In the genomic region with DNA sequence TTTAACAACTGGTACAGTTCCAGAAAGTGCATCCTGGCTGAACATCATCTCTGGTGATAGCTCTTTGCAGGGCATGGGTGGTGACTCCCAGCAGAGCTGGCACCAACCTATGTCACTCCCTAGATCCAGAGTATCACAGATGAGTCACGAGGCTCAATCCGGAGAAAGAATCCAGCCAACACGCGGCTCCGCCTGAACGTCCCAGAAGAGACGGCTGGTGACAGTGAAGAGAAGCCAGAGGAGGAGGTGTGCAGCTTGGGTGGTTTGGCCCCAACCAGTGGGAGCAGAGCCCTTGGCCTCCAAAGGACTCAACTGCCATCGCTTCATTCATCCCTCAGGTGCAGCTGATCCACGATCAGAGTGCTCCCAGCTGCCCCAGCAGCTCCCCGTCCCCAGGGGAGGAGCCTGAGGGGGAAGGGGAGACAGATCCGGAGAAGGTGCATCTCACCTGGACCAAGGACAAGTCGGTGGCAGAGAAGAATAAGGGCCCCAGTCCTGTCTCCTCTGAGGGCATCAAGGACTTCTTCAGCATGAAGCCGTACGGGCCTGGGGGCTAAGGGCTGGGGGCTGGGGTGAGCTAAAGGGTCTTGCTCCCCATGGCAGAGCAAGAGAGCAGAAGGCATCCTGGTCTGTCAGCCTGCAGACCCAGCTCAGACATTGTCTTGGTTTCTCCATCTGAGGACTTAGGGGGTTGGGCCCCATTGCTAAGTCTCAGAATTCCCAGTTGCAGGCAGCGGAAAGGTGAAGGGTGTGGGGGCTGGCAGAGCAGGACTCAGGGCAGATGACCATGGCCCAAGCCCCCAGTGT, we compare ENCODE assay signal across 28 cellular contexts. TPM values are rescaled to one million over a fixed set of nuclear protein-coding genes. Genes with fewer than 3 reads are reported as not detected.
DNase-seq lines count a peak whose midpoint lies in the region; ATAC-seq, FAIRE-seq and TF ChIP-seq lines count a peak whose summit lies in the region.
"Had no signal": no experiment of that assay in that cellular context is flagged by ENCODE, and none has a peak within 500 bp of the region (broad histone marks: within the 10 kb centered on the region; RNA-seq: fewer than 3 reads in every experiment).

No MANE protein-coding gene starts in this region.

- H3K79me2 ChIP-seq in HepG2 (ENCODE audit: insufficient read depth, low read length), result no peaks in the 10 kb centered on the region

- in situ Hi-C loops in HepG2 (cut with HindIII; ENCODE audit: extremely low pct_ligation_motif_present, low pct_unique_long_range_greater_than_20kb), result no loop called here

- no peak overlapping the region for H2AFZ ChIP-seq in HepG2 (ENCODE audit: low read length)

- DNase-seq in HepG2 (ENCODE audit: low spot score) (no peak), right lobe of liver (no peak), dorsolateral prefrontal cortex (peak in 3 of 10 donors; percentile 43 to 61 (median 52)), putamen (ENCODE audit: low spot score) (peak; percentile 64), NCI-H1048 (lab: John Stamatoyannopoulos, UW) (no peak), T-helper 17 cell (no peak), HK-2 (ENCODE audit: unreplicated experiment) (no peak)
- no peak for DNase-seq in naive thymus-derived CD8-positive, alpha-beta T cell
- DNase-seq: AML-193; CD4-positive, alpha-beta memory T cell; DMS 273 treated with DMSO at 0.1 percent for 48 hours; DMS79; GF-D8; HCEC 1CT; KBM-7; MG63; NCI-H2029; NCI-H446; NCI-H524 treated with DMSO at 0.1 percent for 48 hours; NK-92 treated with Interleukin-12 subunit alpha and Interleukin-12 subunit beta, amount 100 ng/mL, for 24 hours; PC-3 had no signal

- H3K4me2 ChIP-seq in HepG2 (ENCODE audit: low read depth, low read length), result no peak overlapping the region
- H3K4me2 ChIP-seq: A549 had no signal

- peaks cover 8 to 44% (median 33%) of the 10 kb centered on the region in 5 donors for H3K27me3 Mint-ChIP-seq in naive thymus-derived CD8-positive, alpha-beta T cell
- peaks cover 14% of the 10 kb centered on the region for H3K27me3 Mint-ChIP-seq in T-helper 17 cell

- TF ChIP-seq CTCF in HepG2 (CRISPR knock-in tag; IDR thresholded peaks at IDR 0.05) (no peak), right lobe of liver (IDR thresholded peaks at IDR 0.05) (no peak), dorsolateral prefrontal cortex (IDR thresholded peaks at IDR 0.05 in 54 of 56, conservative IDR thresholded peaks at IDR 0.05 in 2 of 56; ENCODE audit: low read depth in 1 of 56, partially characterized antibody in 56 of 56) (no peak)

- H3K27me3 ChIP-seq in HepG2 (ENCODE audit: control insufficient read depth in 1 of 2, insufficient read depth in 2 of 2, low read length in 2 of 2) (no peaks in the 10 kb centered on the region; a peak in 1 of 5 replicates), right lobe of liver (no peaks in the 10 kb centered on the region), dorsolateral prefrontal cortex (peaks cover 0 to 7% (median 0%) of the 10 kb centered on the region in 45 donors)

- H3K4me1 Mint-ChIP-seq in naive thymus-derived CD8-positive, alpha-beta T cell, result peaks cover 19 to 30% (median 29%) of the 10 kb centered on the region in 4 donors
- H3K4me1 Mint-ChIP-seq in T-helper 17 cell, result peaks cover 27% of the 10 kb centered on the region

- no peak overlapping the region for H3K9ac ChIP-seq in HepG2 (ENCODE audit: insufficient read depth, low read depth, low read length)

- POLR2A ChIA-PET in HepG2 (lab: Yijun Ruan, JAX), result no interaction called here
- POLR2A ChIA-PET in naive thymus-derived CD8-positive, alpha-beta T cell (lab: Charles Lee), result no interaction called here

- intact Hi-C loops in HepG2 (cut with micrococcal nuclease; ENCODE audit: unreplicated experiment), result no loop called here
- intact Hi-C loops in right lobe of liver (cut with DNase I), result no loop called here
- intact Hi-C loops in dorsolateral prefrontal cortex (cut with DNase I), result no loop called here

- ATAC-seq in HepG2, result no peak
- no peak for ATAC-seq in right lobe of liver
- ATAC-seq in naive thymus-derived CD8-positive, alpha-beta T cell, result no peak
- ATAC-seq in T-helper 17 cell, result no peak
- ATAC-seq: A549, PC-3, Right ventricle myocardium inferior had no signal

- BruUV-seq in HepG2 (replicated peaks; lab: Mats Ljungman, UMichigan), result no TSS peak

- H3K27ac ChIP-seq in HepG2 (ENCODE audit: extremely low read length, insufficient read depth, low read length) (no peak overlapping the region), right lobe of liver (no peak overlapping the region), dorsolateral prefrontal cortex (peak overlapping the region in 36 of 59 donors; percentile 3 to 88 (median 76))
- H3K27ac ChIP-seq: A549, SJSA1 had no signal

- peaks cover 8 to 23% (median 17%) of the 10 kb centered on the region in 3 donors for H3K36me3 Mint-ChIP-seq in naive thymus-derived CD8-positive, alpha-beta T cell
- peaks cover 2% of the 10 kb centered on the region for H3K36me3 Mint-ChIP-seq in T-helper 17 cell (ENCODE audit: low read depth)

- no peak overlapping the region for H3K4me3 ChIP-seq in HepG2 (replicated peaks in 1 of 3; ENCODE audit: insufficient read depth in 1 of 3, low read depth in 2 of 3, low read length in 3 of 3)
- no peak overlapping the region for H3K4me3 ChIP-seq in right lobe of liver
- H3K4me3 ChIP-seq in dorsolateral prefrontal cortex, result no peak overlapping the region
- H3K4me3 ChIP-seq: A549, MG63, SJSA1 had no signal

- H3K36me3 ChIP-seq in HepG2 (replicated peaks in 1 of 2; ENCODE audit: control insufficient read depth in 1 of 2, insufficient read depth in 2 of 2, low read length in 2 of 2) (peaks cover 3 to 10% of the 10 kb centered on the region in 2 experiments; a peak in 3 of 5 replicates), right lobe of liver (peaks cover 0 to under 1% (median 0%) of the 10 kb centered on the region in 4 donors)

- no peak overlapping the region for H3K4me3 Mint-ChIP-seq in naive thymus-derived CD8-positive, alpha-beta T cell
- no peak overlapping the region for H3K4me3 Mint-ChIP-seq in T-helper 17 cell
- H3K4me3 Mint-ChIP-seq: CD4-positive, alpha-beta memory T cell had no signal

- TF ChIP-seq RAD21 in HepG2 (CRISPR knock-in tag; IDR thresholded peaks at IDR 0.05), result no peak

- H3K27ac Mint-ChIP-seq in naive thymus-derived CD8-positive, alpha-beta T cell, result no peak overlapping the region
- H3K27ac Mint-ChIP-seq in T-helper 17 cell, result no peak overlapping the region
- H3K27ac Mint-ChIP-seq: CD4-positive, alpha-beta memory T cell had no signal

- H3K9me3 Mint-ChIP-seq in naive thymus-derived CD8-positive, alpha-beta T cell, result no peaks in the 10 kb centered on the region

- H3K9me3 ChIP-seq in HepG2 (ENCODE audit: low read length) (no peaks in the 10 kb centered on the region), right lobe of liver (no peaks in the 10 kb centered on the region), T-helper 17 cell (ENCODE audit: control insufficient read depth, low read length, poor library complexity, severe bottlenecking) (no peaks in the 10 kb centered on the region)
- H3K9me3 ChIP-seq: A549, Caco-2, MG63, SJSA1 had no signal

- peaks cover 11% of the 10 kb centered on the region for H3K4me1 ChIP-seq in HepG2 (ENCODE audit: insufficient read depth, low read length)
- H3K4me1 ChIP-seq in right lobe of liver, result peaks cover 0 to 22% (median 0%) of the 10 kb centered on the region in 4 donors
- H3K4me1 ChIP-seq: Caco-2, SJSA1 had no signal

- FAIRE-seq in HepG2 (lab: Jason Lieb, UNC), result no peak
- FAIRE-seq: A549, GM12891, GM19239, H1 had no signal

- CTCF ChIA-PET in HepG2 (lab: Yijun Ruan, JAX; ENCODE audit: low intra/inter-chr PET ratio, low total read pairs), result no interaction called here

- TF ChIP-seq EP300 in HepG2 (IDR thresholded peaks at IDR 0.05; ENCODE audit: low read depth in 2 of 2, low read length in 2 of 2) (no peak), HepG2 (CRISPR knock-in tag; IDR thresholded peaks at IDR 0.05; ENCODE audit: borderline replicate concordance) (no peak)

- TF ChIP-seq POLR2A in HepG2 (IDR thresholded peaks at IDR 0.05; ENCODE audit: insufficient read depth in 1 of 2, low read depth in 2 of 2, low read length in 2 of 2) (no peak), right lobe of liver (IDR thresholded peaks at IDR 0.05) (no peak)

- 76% methylated on average over 15 of the region's 15 CpGs for WGBS in HepG2 (ENCODE audit: low lambda C conversion rate)
- WGBS in right lobe of liver (ENCODE audit: insufficient coverage, low coverage, low lambda C conversion rate, missing lambda C conversion rate), result 74% methylated on average over 9 of the region's 15 CpGs

- H4K20me1 ChIP-seq in HepG2 (ENCODE audit: insufficient read depth, low read length), result no peaks in the 10 kb centered on the region; the same call in 1 of the 2 replicates

RNA-seq across cellular contexts. Expression of gene SLC12A5, which starts 27.2 kb away (rescaled TPM):
- 5.3 and 5.4 TPM in 2 replicates for total RNA-seq in HepG2 (2016; rRNA removed; fragmentation: Illumina TruSeq; extraction: Trizol)
- total RNA-seq in HepG2 (2016; cell fraction: cytosol; rRNA removed; fragmentation: Illumina TruSeq; extraction: Trizol; ENCODE audit: low read depth), result 2.8 and 4.0 TPM in 2 replicates
- 4.2 and 4.4 TPM in 2 replicates for total RNA-seq in HepG2 (2016; cell fraction: insoluble cytoplasmic fraction; rRNA removed; fragmentation: Illumina TruSeq; extraction: Trizol)
- total RNA-seq in HepG2 (2016; cell fraction: membrane; rRNA removed; fragmentation: Illumina TruSeq; extraction: Trizol), result 3.5 and 4.1 TPM in 2 replicates
- 3.0 and 3.9 TPM in 2 replicates for total RNA-seq in HepG2 (2016; cell fraction: nucleus; rRNA removed; fragmentation: Illumina TruSeq; extraction: Trizol)
- 4.3 and 5.6 TPM in 2 replicates for polyA plus RNA-seq in HepG2 (2011; rRNA removed)
- polyA plus RNA-seq in HepG2 (2011; cell fraction: cytosol; rRNA removed), result 4.5 and 6.3 TPM in 2 replicates
- 6.0 and 6.2 TPM in 2 replicates for polyA plus RNA-seq in HepG2 (2011; cell fraction: nucleus; rRNA removed)
- 12.9 and 15.9 TPM in 2 replicates for polyA plus RNA-seq in HepG2 (2012)
- polyA plus RNA-seq in HepG2 (2016; cell fraction: cytosol; fragmentation: Illumina TruSeq; extraction: Trizol; ENCODE audit: low read depth), result 27.8 and 30.6 TPM in 2 replicates
- 18.0 and 19.7 TPM in 2 replicates for polyA plus RNA-seq in HepG2 (2016; cell fraction: insoluble cytoplasmic fraction; fragmentation: Illumina TruSeq; extraction: Trizol; ENCODE audit: low read depth)
- 33.5 and 42.8 TPM in 2 replicates for polyA plus RNA-seq in HepG2 (2016; cell fraction: membrane; fragmentation: Illumina TruSeq; extraction: Trizol; ENCODE audit: low read depth)
- polyA plus RNA-seq in HepG2 (2016; cell fraction: nucleus; fragmentation: Illumina TruSeq; extraction: Trizol; ENCODE audit: insufficient read depth, low read depth), result 14.1 and 18.5 TPM in 2 replicates
- polyA minus RNA-seq in HepG2 (2011; rRNA and poly(A)+ RNA removed; ENCODE audit: low replicate concordance), result 2.3 and 2.5 TPM in 2 replicates
- polyA minus RNA-seq in HepG2 (2011; cell fraction: cytosol; rRNA and poly(A)+ RNA removed), result 1.7 and 1.8 TPM in 2 replicates
- polyA minus RNA-seq in HepG2 (2011; cell fraction: nucleus; rRNA and poly(A)+ RNA removed), result 3.5 and 3.7 TPM in 2 replicates
- under 1 TPM in 3 of 6 experiments, not detected in 3; 0.32 to 0.91 (median 0.64) TPM for total RNA-seq in right lobe of liver
- total RNA-seq in dorsolateral prefrontal cortex, result 100 to 1,000 TPM in 119 of 120 experiments, 10 to 100 TPM in 1; 95.7 to 439 (median 309) TPM
- total RNA-seq in naive thymus-derived CD8-positive, alpha-beta T cell, result 1 to 10 TPM; 1.0 to 1.5 TPM
- polyA plus RNA-seq in naive thymus-derived CD8-positive, alpha-beta T cell, result under 1 TPM in 1 of 3 donors, not detected in 2; 0.83 TPM
- total RNA-seq in T-helper 17 cell, result not detected
- total RNA-seq: CD4-positive, alpha-beta memory T cell; Right ventricle myocardium inferior; SJSA1 had no signal
- polyA plus RNA-seq: CD4-positive, alpha-beta memory T cell had no signal

RNA-seq across cellular contexts. Expression of gene NCOA5, which starts 33.5 kb away (rescaled TPM):
- total RNA-seq in HepG2 (2016; rRNA removed; fragmentation: Illumina TruSeq; extraction: Trizol) (28.4 and 37.7 TPM in 2 replicates), right lobe of liver (10 to 100 TPM in 1 of 6 experiments, 1 to 10 TPM in 5; 5.1 to 10.4 (median 8.8) TPM), dorsolateral prefrontal cortex (10 to 100 TPM; 13.5 to 36.9 (median 24.1) TPM), T-helper 17 cell (10 to 100 TPM; 14.5 to 15.0 TPM)
- total RNA-seq in HepG2 (2016; cell fraction: cytosol; rRNA removed; fragmentation: Illumina TruSeq; extraction: Trizol; ENCODE audit: low read depth), result 5.3 and 5.8 TPM in 2 replicates
- total RNA-seq in HepG2 (2016; cell fraction: insoluble cytoplasmic fraction; rRNA removed; fragmentation: Illumina TruSeq; extraction: Trizol), result 27.1 and 29.5 TPM in 2 replicates
- total RNA-seq in HepG2 (2016; cell fraction: membrane; rRNA removed; fragmentation: Illumina TruSeq; extraction: Trizol), result 12.8 and 13.5 TPM in 2 replicates
- total RNA-seq in HepG2 (2016; cell fraction: nucleus; rRNA removed; fragmentation: Illumina TruSeq; extraction: Trizol), result 18.5 and 23.8 TPM in 2 replicates
- polyA plus RNA-seq in HepG2 (2011; rRNA removed), result 16.5 and 17.5 TPM in 2 replicates
- polyA plus RNA-seq in HepG2 (2011; cell fraction: cytosol; rRNA removed), result 11.8 and 14.3 TPM in 2 replicates
- polyA plus RNA-seq in HepG2 (2011; cell fraction: nucleus; rRNA removed), result 22.9 and 23.8 TPM in 2 replicates
- polyA plus RNA-seq in HepG2 (2012), result 17.3 and 18.5 TPM in 2 replicates
- 3.4 and 3.9 TPM in 2 replicates for polyA plus RNA-seq in HepG2 (2016; cell fraction: cytosol; fragmentation: Illumina TruSeq; extraction: Trizol; ENCODE audit: low read depth)
- polyA plus RNA-seq in HepG2 (2016; cell fraction: insoluble cytoplasmic fraction; fragmentation: Illumina TruSeq; extraction: Trizol; ENCODE audit: low read depth), result 39.8 and 50.1 TPM in 2 replicates
- 9.4 and 9.8 TPM in 2 replicates for polyA plus RNA-seq in HepG2 (2016; cell fraction: membrane; fragmentation: Illumina TruSeq; extraction: Trizol; ENCODE audit: low read depth)
- 57.0 and 60.2 TPM in 2 replicates for polyA plus RNA-seq in HepG2 (2016; cell fraction: nucleus; fragmentation: Illumina TruSeq; extraction: Trizol; ENCODE audit: insufficient read depth, low read depth)
- polyA minus RNA-seq in HepG2 (2011; rRNA and poly(A)+ RNA removed; ENCODE audit: low replicate concordance), result 16.8 and 41.9 TPM in 2 replicates
- polyA minus RNA-seq in HepG2 (2011; cell fraction: cytosol; rRNA and poly(A)+ RNA removed), result 10.9 and 12.0 TPM in 2 replicates
- 17.4 TPM in 2 replicates for polyA minus RNA-seq in HepG2 (2011; cell fraction: nucleus; rRNA and poly(A)+ RNA removed)
- 10 to 100 TPM; 42.2 to 43.9 TPM for total RNA-seq in naive thymus-derived CD8-positive, alpha-beta T cell
- polyA plus RNA-seq in naive thymus-derived CD8-positive, alpha-beta T cell, result 10 to 100 TPM; 13.0 to 36.0 (median 18.4) TPM

RNA-seq across cellular contexts. Expression of gene MMP9, which starts 47.5 kb away (rescaled TPM):
- total RNA-seq in HepG2 (2016; rRNA removed; fragmentation: Illumina TruSeq; extraction: Trizol), result not detected in 2 replicates
- not detected in 2 replicates for total RNA-seq in HepG2 (2016; cell fraction: cytosol; rRNA removed; fragmentation: Illumina TruSeq; extraction: Trizol; ENCODE audit: low read depth)
- 0.06 TPM in 1 of 2 replicates, not detected in the other for total RNA-seq in HepG2 (2016; cell fraction: insoluble cytoplasmic fraction; rRNA removed; fragmentation: Illumina TruSeq; extraction: Trizol)
- not detected in 2 replicates for total RNA-seq in HepG2 (2016; cell fraction: membrane; rRNA removed; fragmentation: Illumina TruSeq; extraction: Trizol)
- total RNA-seq in HepG2 (2016; cell fraction: nucleus; rRNA removed; fragmentation: Illumina TruSeq; extraction: Trizol), result not detected in 2 replicates
- polyA plus RNA-seq in HepG2 (2011; rRNA removed), result 0.03 TPM in 1 of 2 replicates, not detected in the other
- polyA plus RNA-seq in HepG2 (2011; cell fraction: cytosol; rRNA removed), result 0.04 TPM in 1 of 2 replicates, not detected in the other
- polyA plus RNA-seq in HepG2 (2011; cell fraction: nucleus; rRNA removed), result not detected in 2 replicates
- not detected in 2 replicates for polyA plus RNA-seq in HepG2 (2012)
- not detected in 2 replicates for polyA plus RNA-seq in HepG2 (2016; cell fraction: cytosol; fragmentation: Illumina TruSeq; extraction: Trizol; ENCODE audit: low read depth)
- polyA plus RNA-seq in HepG2 (2016; cell fraction: insoluble cytoplasmic fraction; fragmentation: Illumina TruSeq; extraction: Trizol; ENCODE audit: low read depth), result not detected in 2 replicates
- polyA plus RNA-seq in HepG2 (2016; cell fraction: membrane; fragmentation: Illumina TruSeq; extraction: Trizol; ENCODE audit: low read depth), result not detected in 2 replicates
- not detected in 2 replicates for polyA plus RNA-seq in HepG2 (2016; cell fraction: nucleus; fragmentation: Illumina TruSeq; extraction: Trizol; ENCODE audit: insufficient read depth, low read depth)
- polyA minus RNA-seq in HepG2 (2011; rRNA and poly(A)+ RNA removed; ENCODE audit: low replicate concordance), result not detected in 2 replicates
- not detected in 2 replicates for polyA minus RNA-seq in HepG2 (2011; cell fraction: cytosol; rRNA and poly(A)+ RNA removed)
- not detected in 2 replicates for polyA minus RNA-seq in HepG2 (2011; cell fraction: nucleus; rRNA and poly(A)+ RNA removed)
- 1 to 10 TPM in 4 of 6 experiments, under 1 TPM in 2; 0.61 to 2.4 (median 1.3) TPM for total RNA-seq in right lobe of liver
- 10 to 100 TPM in 1 of 120 experiments, 1 to 10 TPM in 34, under 1 TPM in 42, not detected in 43; 0.17 to 18.4 (median 0.84) TPM for total RNA-seq in dorsolateral prefrontal cortex
- 1 to 10 TPM in 1 of 2 experiments, under 1 TPM in 1; 0.75 to 1.3 TPM for total RNA-seq in naive thymus-derived CD8-positive, alpha-beta T cell
- not detected for polyA plus RNA-seq in naive thymus-derived CD8-positive, alpha-beta T cell
- 1 to 10 TPM; 2.6 to 2.7 TPM for total RNA-seq in T-helper 17 cell
- total RNA-seq: SJSA1 had no signal
- polyA plus RNA-seq: CD4-positive, alpha-beta memory T cell had no signal

Comparison
In these comparisons a context has a peak if more than half of its experiments do, and no peak if none do; other contexts are left out.
1. H3K27ac ChIP-seq: peak in dorsolateral prefrontal cortex (36 of 59); none in HepG2 (single experiment) and right lobe of liver (0 of 3).
2. RNA of gene SLC12A5, which starts 27.2 kb away (total RNA-seq): 95.7 to 439 TPM in dorsolateral prefrontal cortex; 2.8 to 5.4 TPM in HepG2, 1.0 to 1.5 TPM in naive thymus-derived CD8-positive, alpha-beta T cell, 0.32 to 0.91 TPM in right lobe of liver and not detected in T-helper 17 cell; every median in the first group is over 10 times any median in the second.